In the genomic region with DNA sequence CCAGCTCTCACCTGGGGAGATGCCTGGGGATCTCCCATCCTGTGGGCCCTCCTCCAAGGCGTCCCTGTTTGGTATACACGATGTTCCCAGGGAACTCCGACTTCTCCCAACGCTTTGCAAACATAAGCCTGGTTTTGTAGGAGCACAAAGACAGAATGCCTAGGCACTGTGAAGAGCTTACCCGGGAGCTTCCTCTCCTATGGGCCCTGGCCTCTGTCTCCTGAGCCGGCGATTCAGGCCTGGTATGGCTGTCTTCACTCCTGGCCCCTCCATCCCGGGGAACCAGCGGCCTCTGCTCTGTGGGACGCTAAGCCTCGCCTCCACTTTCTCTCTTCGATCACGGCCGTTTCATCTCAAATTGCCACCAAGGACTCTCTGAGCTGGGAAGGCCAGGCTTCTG, we compare ENCODE assay signal across 18 cellular contexts. TPM values are rescaled to one million over a fixed set of nuclear protein-coding genes. Genes with fewer than 3 reads are reported as not detected.
DNase-seq lines count a peak whose midpoint lies in the region; ATAC-seq, FAIRE-seq and TF ChIP-seq lines count a peak whose summit lies in the region.
"Had no signal": no experiment of that assay in that cellular context is flagged by ENCODE, and none has a peak within 500 bp of the region (broad histone marks: within the 10 kb centered on the region; RNA-seq: fewer than 3 reads in every experiment).

No MANE protein-coding gene starts in this region.

- no peaks in the 10 kb centered on the region for H3K79me2 ChIP-seq in HepG2 (ENCODE audit: insufficient read depth, low read length)

- H3K4me3 Mint-ChIP-seq in chondrocyte (ENCODE audit: unreplicated experiment), result no peak overlapping the region
- H3K4me3 Mint-ChIP-seq: CD4-positive, alpha-beta T cell had no signal

- H3K36me3 ChIP-seq in right lobe of liver (no peaks in the 10 kb centered on the region), HepG2 (replicated peaks in 1 of 2; ENCODE audit: control insufficient read depth in 1 of 2, insufficient read depth in 2 of 2, low read length in 2 of 2) (no peaks in the 10 kb centered on the region)
- H3K36me3 ChIP-seq: BE2C had no signal

- no TSS peak for BruUV-seq in HepG2 (replicated peaks; lab: Mats Ljungman, UMichigan)

- POLR2A ChIA-PET in HepG2 (lab: Yijun Ruan, JAX), result no interaction called here

- H3K4me1 ChIP-seq in right lobe of liver (no peaks in the 10 kb centered on the region), HepG2 (ENCODE audit: insufficient read depth, low read length) (peaks cover 13% of the 10 kb centered on the region)
- H3K4me1 ChIP-seq: BE2C, Caco-2 had no signal

- H3K9ac ChIP-seq in HepG2 (ENCODE audit: insufficient read depth, low read depth, low read length), result no peak overlapping the region

- H3K27me3 ChIP-seq in right lobe of liver (no peaks in the 10 kb centered on the region), HepG2 (ENCODE audit: control insufficient read depth in 1 of 2, insufficient read depth in 2 of 2, low read length in 2 of 2) (peaks cover 6 to 15% of the 10 kb centered on the region in 2 experiments; a peak in 3 of 5 replicates)
- H3K27me3 ChIP-seq: BE2C had no signal

- WGBS in right lobe of liver (ENCODE audit: insufficient coverage, low coverage, low lambda C conversion rate, missing lambda C conversion rate), result 76% methylated on average over 7 of the region's 14 CpGs
- 40% methylated on average over 11 of the region's 14 CpGs for WGBS in HepG2 (ENCODE audit: low lambda C conversion rate)

- H2AFZ ChIP-seq in HepG2 (ENCODE audit: low read length), result no peak overlapping the region

- FAIRE-seq in HepG2 (lab: Jason Lieb, UNC), result no peak
- FAIRE-seq: A204.1, D721Med, G401.6, GM12891 had no signal

- no peaks in the 10 kb centered on the region for H3K4me1 Mint-ChIP-seq in chondrocyte (ENCODE audit: low read depth)

- H3K27ac Mint-ChIP-seq in chondrocyte (ENCODE audit: unreplicated experiment), result no peak overlapping the region
- H3K27ac Mint-ChIP-seq: CD4-positive, alpha-beta T cell had no signal

- TF ChIP-seq CTCF in right lobe of liver (IDR thresholded peaks at IDR 0.05), result no peak
- no peak for TF ChIP-seq CTCF in HepG2 (CRISPR knock-in tag; IDR thresholded peaks at IDR 0.05)
- TF ChIP-seq CTCF in chondrocyte (IDR thresholded peaks at IDR 0.05), result no peak

- no peaks in the 10 kb centered on the region for H4K20me1 ChIP-seq in HepG2 (ENCODE audit: insufficient read depth, low read length)

- in situ Hi-C loops in HepG2 (cut with HindIII; ENCODE audit: extremely low pct_ligation_motif_present, low pct_unique_long_range_greater_than_20kb), result no loop called here

- no peak for TF ChIP-seq RAD21 in HepG2 (CRISPR knock-in tag; IDR thresholded peaks at IDR 0.05)

- no peaks in the 10 kb centered on the region for H3K27me3 Mint-ChIP-seq in chondrocyte (ENCODE audit: low read depth)

- no peaks in the 10 kb centered on the region for H3K36me3 Mint-ChIP-seq in chondrocyte (ENCODE audit: low read depth)

- no peak for TF ChIP-seq POLR2A in right lobe of liver (IDR thresholded peaks at IDR 0.05)
- no peak for TF ChIP-seq POLR2A in HepG2 (IDR thresholded peaks at IDR 0.05; ENCODE audit: insufficient read depth in 1 of 2, low read depth in 2 of 2, low read length in 2 of 2)

- CTCF ChIA-PET in HepG2 (lab: Yijun Ruan, JAX; ENCODE audit: low intra/inter-chr PET ratio, low total read pairs), result no interaction called here

- ATAC-seq in right lobe of liver, result no peak
- ATAC-seq in HepG2, result no peak
- ATAC-seq in sciatic nerve, result no peak
- no peak for ATAC-seq in HG03135 (IDR thresholded peaks at IDR 0.05; ENCODE audit: unreplicated experiment)

- intact Hi-C loops in right lobe of liver (cut with DNase I), result no loop called here
- intact Hi-C loops in HepG2 (cut with micrococcal nuclease; ENCODE audit: unreplicated experiment), result no loop called here
- intact Hi-C loops in sciatic nerve (cut with DNase I), result no loop called here

- TF ChIP-seq EP300 in HepG2 (IDR thresholded peaks at IDR 0.05; ENCODE audit: low read depth in 2 of 2, low read length in 2 of 2), result no peak
- TF ChIP-seq EP300 in HepG2 (CRISPR knock-in tag; IDR thresholded peaks at IDR 0.05; ENCODE audit: borderline replicate concordance), result no peak

- H3K9me3 Mint-ChIP-seq in chondrocyte (ENCODE audit: low read depth), result peaks cover 29% of the 10 kb centered on the region
- H3K9me3 Mint-ChIP-seq: CD4-positive, alpha-beta T cell had no signal

- H3K27ac ChIP-seq in right lobe of liver, result no peak overlapping the region
- no peak overlapping the region for H3K27ac ChIP-seq in HepG2 (ENCODE audit: extremely low read length, insufficient read depth, low read length)

- H3K4me3 ChIP-seq in right lobe of liver (no peak overlapping the region), HepG2 (replicated peaks in 1 of 3; ENCODE audit: insufficient read depth in 1 of 3, low read depth in 2 of 3, low read length in 3 of 3) (no peak overlapping the region)

- DNase-seq in right lobe of liver (peak; percentile 0 to 37 (median 17)), HepG2 (ENCODE audit: low spot score) (no peak), chondrocyte (ENCODE audit: low spot score) (peak; percentile 55), sciatic nerve (ENCODE audit: low spot score) (peak; percentile 34), HCEC 1CT (no peak), GM19238 (ENCODE audit: insufficient read length, low spot score) (no peak)
- DNase-seq: ACHN, BE2C, C1 segment of cervical spinal cord, Caco-2, GOT3, H7 had no signal

- H3K4me2 ChIP-seq in HepG2 (ENCODE audit: low read depth, low read length), result no peak overlapping the region

- H3K9me3 ChIP-seq in right lobe of liver (peaks cover 0 to 7% (median 0%) of the 10 kb centered on the region in 4 donors), HepG2 (ENCODE audit: low read length) (peaks cover 12% of the 10 kb centered on the region)
- H3K9me3 ChIP-seq: BE2C, Caco-2 had no signal

TF ChIP-seq in HepG2, 621 proteins besides CTCF, POLR2A, EP300 and RAD21 (continues in another document):
- TF ChIP-seq SRF (IDR thresholded peaks at IDR 0.05; ENCODE audit: low read depth, low read length), result no peak
- TF ChIP-seq FOSL2 (CRISPR knock-in tag; IDR thresholded peaks at IDR 0.05), result no peak
- TF ChIP-seq ZC3H13 (CRISPR knock-in tag; IDR thresholded peaks at IDR 0.05), result no peak
- no peak for TF ChIP-seq ZBTB42 (CRISPR knock-in tag; IDR thresholded peaks at IDR 0.05)
- TF ChIP-seq ZFP41 (CRISPR knock-in tag; IDR thresholded peaks at IDR 0.05; ENCODE audit: borderline replicate concordance), result no peak
- TF ChIP-seq SMAD1 (CRISPR knock-in tag; IDR thresholded peaks at IDR 0.05; ENCODE audit: borderline replicate concordance, low read depth), result no peak
- TF ChIP-seq TBX2 (CRISPR knock-in tag; IDR thresholded peaks at IDR 0.05; ENCODE audit: borderline replicate concordance), result no peak
- no peak for TF ChIP-seq CENPX (CRISPR knock-in tag; IDR thresholded peaks at IDR 0.05)
- TF ChIP-seq ZNF747 (CRISPR knock-in tag; IDR thresholded peaks at IDR 0.05; ENCODE audit: borderline replicate concordance), result no peak
- TF ChIP-seq ZNF232 (CRISPR knock-in tag; IDR thresholded peaks at IDR 0.05; ENCODE audit: borderline replicate concordance), result no peak
- TF ChIP-seq SETDB1 (CRISPR knock-in tag; IDR thresholded peaks at IDR 0.05; ENCODE audit: borderline replicate concordance), result no peak
- TF ChIP-seq KDM5A (IDR thresholded peaks at IDR 0.05; ENCODE audit: borderline replicate concordance, low read length), result no peak
- no peak for TF ChIP-seq HOXA5 (CRISPR knock-in tag; IDR thresholded peaks at IDR 0.05)

RNA-seq across cellular contexts. Expression of gene ACTRT2, which starts 59.6 kb away (rescaled TPM):
- total RNA-seq in right lobe of liver, result not detected
- not detected in 2 replicates for total RNA-seq in HepG2 (2016; rRNA removed; fragmentation: Illumina TruSeq; extraction: Trizol)
- total RNA-seq in HepG2 (2016; cell fraction: cytosol; rRNA removed; fragmentation: Illumina TruSeq; extraction: Trizol; ENCODE audit: low read depth), result not detected in 2 replicates
- total RNA-seq in HepG2 (2016; cell fraction: insoluble cytoplasmic fraction; rRNA removed; fragmentation: Illumina TruSeq; extraction: Trizol), result not detected in 2 replicates
- total RNA-seq in HepG2 (2016; cell fraction: membrane; rRNA removed; fragmentation: Illumina TruSeq; extraction: Trizol), result not detected in 2 replicates
- not detected in 2 replicates for total RNA-seq in HepG2 (2016; cell fraction: nucleus; rRNA removed; fragmentation: Illumina TruSeq; extraction: Trizol)
- polyA plus RNA-seq in HepG2 (2011; rRNA removed), result not detected in 2 replicates
- not detected in 2 replicates for polyA plus RNA-seq in HepG2 (2011; cell fraction: cytosol; rRNA removed)
- not detected in 2 replicates for polyA plus RNA-seq in HepG2 (2011; cell fraction: nucleus; rRNA removed)
- not detected in 2 replicates for polyA plus RNA-seq in HepG2 (2012)
- not detected in 2 replicates for polyA plus RNA-seq in HepG2 (2016; cell fraction: cytosol; fragmentation: Illumina TruSeq; extraction: Trizol; ENCODE audit: low read depth)
- polyA plus RNA-seq in HepG2 (2016; cell fraction: insoluble cytoplasmic fraction; fragmentation: Illumina TruSeq; extraction: Trizol; ENCODE audit: low read depth), result not detected in 2 replicates
- not detected in 2 replicates for polyA plus RNA-seq in HepG2 (2016; cell fraction: membrane; fragmentation: Illumina TruSeq; extraction: Trizol; ENCODE audit: low read depth)
- polyA plus RNA-seq in HepG2 (2016; cell fraction: nucleus; fragmentation: Illumina TruSeq; extraction: Trizol; ENCODE audit: insufficient read depth, low read depth), result not detected in 2 replicates
- not detected in 2 replicates for polyA minus RNA-seq in HepG2 (2011; rRNA and poly(A)+ RNA removed; ENCODE audit: low replicate concordance)
- not detected in 2 replicates for polyA minus RNA-seq in HepG2 (2011; cell fraction: cytosol; rRNA and poly(A)+ RNA removed)
- polyA minus RNA-seq in HepG2 (2011; cell fraction: nucleus; rRNA and poly(A)+ RNA removed), result not detected in 2 replicates
- total RNA-seq in chondrocyte, result not detected in 3 replicates
- not detected for total RNA-seq in sciatic nerve
- total RNA-seq: Caco-2; CD4-positive, alpha-beta T cell had no signal

Comparison
In these comparisons a context has a peak if more than half of its experiments do, and no peak if none do; other contexts are left out.
1. DNase-seq: peak in right lobe of liver (3 of 3), chondrocyte (single experiment) and sciatic nerve (single experiment); none in HepG2 (single experiment), HCEC 1CT (single experiment) and GM19238 (single experiment).